In the genomic region with DNA sequence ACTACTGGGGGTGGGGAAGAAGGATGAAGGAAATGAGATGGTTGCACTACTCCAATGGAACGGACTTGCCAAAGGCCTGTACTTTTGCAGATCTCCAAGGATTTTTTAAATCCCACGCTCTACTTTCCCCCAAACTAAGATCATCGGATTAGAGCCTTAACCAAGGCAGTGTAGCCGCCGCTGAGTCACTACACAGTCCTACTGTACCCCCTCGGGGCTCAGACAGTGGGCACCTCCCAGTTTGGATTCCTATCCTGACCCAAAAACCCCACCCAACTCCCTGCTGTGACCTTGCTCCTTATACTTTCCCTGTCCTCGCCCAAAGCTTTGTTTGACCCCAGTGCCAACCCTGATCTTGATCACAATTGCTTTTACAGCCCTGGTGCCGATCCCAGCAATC, we compare ENCODE assay signal across 17 cellular contexts. TPM values are rescaled to one million over a fixed set of nuclear protein-coding genes. Genes with fewer than 3 reads are reported as not detected.
A peak's percentile ranks its signal among the peaks of the same experiment; 100 is the strongest.
DNase-seq lines count a peak whose midpoint lies in the region; ATAC-seq, FAIRE-seq and TF ChIP-seq lines count a peak whose summit lies in the region.
"Had no signal": no experiment of that assay in that cellular context is flagged by ENCODE, and none has a peak within 500 bp of the region (broad histone marks: within the 10 kb centered on the region; RNA-seq: fewer than 3 reads in every experiment).

No MANE protein-coding gene starts in this region.

- H3K4me2 ChIP-seq in PC-9 (peak overlapping the region; percentile 39), astrocyte (ENCODE audit: low read length) (peak overlapping the region; percentile 34), GM23248 (ENCODE audit: unreplicated experiment) (no peak overlapping the region)

- H4K20me1 ChIP-seq in PC-9 (ENCODE audit: insufficient read depth) = no peaks in the 10 kb centered on the region
- H4K20me1 ChIP-seq in astrocyte (ENCODE audit: insufficient read depth, low read length) = no peaks in the 10 kb centered on the region
- H4K20me1 ChIP-seq in GM23248 (ENCODE audit: insufficient read depth) = no peaks in the 10 kb centered on the region

- H3F3A ChIP-seq in PC-9 (ENCODE audit: insufficient read depth, low read depth) (peaks cover 70% of the 10 kb centered on the region), GM23248 (ENCODE audit: insufficient read depth) (peaks cover 19% of the 10 kb centered on the region)

- H3K27ac Mint-ChIP-seq in astrocyte (ENCODE audit: unreplicated experiment) = peak overlapping the region; percentile 59
- H3K27ac Mint-ChIP-seq in neural crest cell (ENCODE audit: unreplicated experiment) = peak overlapping the region; percentile 57
- H3K27ac Mint-ChIP-seq: B cell; CD4-positive, alpha-beta T cell; H9 had no signal

- H3K9me3 ChIP-seq in PC-9 (ENCODE audit: insufficient read depth, low read depth) (no peaks in the 10 kb centered on the region), astrocyte (ENCODE audit: insufficient read depth, low read depth, low read length) (no peaks in the 10 kb centered on the region), GM23248 (ENCODE audit: low read depth) (no peaks in the 10 kb centered on the region)

- H3K9me2 ChIP-seq in PC-9 (ENCODE audit: insufficient read depth) = no peaks in the 10 kb centered on the region
- H3K9me2 ChIP-seq in GM23248 (ENCODE audit: insufficient read depth) = no peaks in the 10 kb centered on the region

- no peak overlapping the region for H3K4me3 Mint-ChIP-seq in astrocyte (ENCODE audit: unreplicated experiment)
- H3K4me3 Mint-ChIP-seq in neural crest cell = no peak overlapping the region
- H3K4me3 Mint-ChIP-seq: B cell; CD4-positive, alpha-beta T cell; H9 had no signal

- DNase-seq in EL (peak; percentile 68), PC-9 (peak; percentile 76), astrocyte (ENCODE audit: low read depth) (no peak), neural crest cell (ENCODE audit: low read depth, low spot score) (no peak), GM23248 (no peak), NCI-H1048 (lab: John Stamatoyannopoulos, UW) (no peak)
- DNase-seq: CD4-positive, alpha-beta T cell; DMS79 treated with DMSO at 0.1 percent for 48 hours; H9; NCI-H1092 treated with DMSO at 0.1 percent for 48 hours; NCI-H187; NCI-H2171; NCI-H446 treated with DMSO at 0.1 percent for 48 hours; NCI-H82 had no signal

- in situ Hi-C loops in GM23248 (cut with MboI) = loop anchor here (25.0 kb wide), 1 partner anchor 194 kb away; no protein-coding TSS in a partner anchor

- WGBS in GM23248 (ENCODE audit: low coverage in 1 of 2, low lambda C conversion rate in 2 of 2, missing lambda C conversion rate in 2 of 2), 2 experiments = 76 to 87% methylated on average over 7 to 8 of the region's 8 CpGs

- peak overlapping the region; percentile 97 for H3K27ac ChIP-seq in PC-9
- no peak overlapping the region for H3K27ac ChIP-seq in astrocyte (ENCODE audit: low read depth, low read length)
- no peak overlapping the region for H3K27ac ChIP-seq in GM23248

- H3K79me2 ChIP-seq in PC-9 (ENCODE audit: low read depth) = no peaks in the 10 kb centered on the region
- H3K79me2 ChIP-seq in astrocyte (ENCODE audit: insufficient read depth, low read length) = no peaks in the 10 kb centered on the region
- H3K79me2 ChIP-seq in GM23248 (ENCODE audit: insufficient read depth) = no peaks in the 10 kb centered on the region

- no peak for FAIRE-seq in astrocyte (lab: Jason Lieb, UNC)

- H3K27me3 ChIP-seq in PC-9 (ENCODE audit: insufficient read depth, low read depth) = no peaks in the 10 kb centered on the region
- H3K27me3 ChIP-seq in astrocyte (ENCODE audit: insufficient read depth, low read length) = peaks cover 2% of the 10 kb centered on the region
- no peaks in the 10 kb centered on the region for H3K27me3 ChIP-seq in GM23248 (replicated peaks; ENCODE audit: insufficient read depth)

- H3K9me3 Mint-ChIP-seq in astrocyte (ENCODE audit: unreplicated experiment) (peaks cover 1% of the 10 kb centered on the region), neural crest cell (no peaks in the 10 kb centered on the region)
- H3K9me3 Mint-ChIP-seq: CD4-positive, alpha-beta T cell had no signal

- H2AFZ ChIP-seq in PC-9 = no peak overlapping the region
- H2AFZ ChIP-seq in astrocyte (ENCODE audit: low read depth, low read length) = no peak overlapping the region
- no peak overlapping the region for H2AFZ ChIP-seq in GM23248

- BruUV-seq in PC-9 (replicated peaks; lab: Mats Ljungman, UMichigan) = no TSS peak

- no peak overlapping the region for H3K9ac ChIP-seq in astrocyte (ENCODE audit: low read length)
- no peak overlapping the region for H3K9ac ChIP-seq in GM23248

- H3K36me3 ChIP-seq in PC-9 (ENCODE audit: low read depth) = no peaks in the 10 kb centered on the region
- H3K36me3 ChIP-seq in astrocyte (ENCODE audit: insufficient read depth, low read length) = no peaks in the 10 kb centered on the region
- no peaks in the 10 kb centered on the region for H3K36me3 ChIP-seq in GM23248 (ENCODE audit: low read depth)

- H3K4me1 ChIP-seq in PC-9 (replicated peaks; ENCODE audit: insufficient read depth) = peaks cover 100% of the 10 kb centered on the region
- peaks cover 37% of the 10 kb centered on the region for H3K4me1 ChIP-seq in astrocyte (ENCODE audit: insufficient read depth, low read length)
- peaks cover 49% of the 10 kb centered on the region for H3K4me1 ChIP-seq in GM23248 (ENCODE audit: insufficient read depth)

- intact Hi-C loops in PC-9 (cut with micrococcal nuclease; ENCODE audit: unreplicated experiment) = no loop called here

- H3K4me3 ChIP-seq in PC-9 (no peak overlapping the region), astrocyte (ENCODE audit: insufficient read depth, low read depth, low read length) (no peak overlapping the region), GM23248 (no peak overlapping the region)

- peaks cover 3% of the 10 kb centered on the region for H3K36me3 Mint-ChIP-seq in astrocyte (ENCODE audit: low read depth, unreplicated experiment)
- no peaks in the 10 kb centered on the region for H3K36me3 Mint-ChIP-seq in neural crest cell (ENCODE audit: low read depth)

- H3K27me3 Mint-ChIP-seq in astrocyte (ENCODE audit: low read depth, unreplicated experiment) (no peaks in the 10 kb centered on the region), neural crest cell (ENCODE audit: low read depth) (no peaks in the 10 kb centered on the region)
- H3K27me3 Mint-ChIP-seq: B cell; CD4-positive, alpha-beta T cell had no signal

- ATAC-seq in GM19452 (IDR thresholded peaks at IDR 0.05; ENCODE audit: unreplicated experiment) = no peak
- ATAC-seq in GM21367 (IDR thresholded peaks at IDR 0.05; ENCODE audit: unreplicated experiment) = no peak

- POLR2A ChIA-PET in PC-9 (lab: Charles Lee; ENCODE audit: unreplicated experiment) = interaction anchor here (0.6 to 0.7 kb wide), 2 partner anchors 13 to 115 kb away, joined by 3 to 5 read pairs; no protein-coding TSS in a partner anchor

- H3K4me1 Mint-ChIP-seq in astrocyte (ENCODE audit: low read depth, unreplicated experiment) = peaks cover 34% of the 10 kb centered on the region
- H3K4me1 Mint-ChIP-seq in neural crest cell = peaks cover 22% of the 10 kb centered on the region

- no peak for TF ChIP-seq CTCF in PC-9 (conservative IDR thresholded peaks at IDR 0.05)
- TF ChIP-seq CTCF in astrocyte (IDR thresholded peaks at IDR 0.05; ENCODE audit: insufficient read depth, low read depth, low read length) = no peak
- no peak for TF ChIP-seq CTCF in neural crest cell (conservative IDR thresholded peaks at IDR 0.05)

- CTCF ChIA-PET in PC-9 (lab: Charles Lee) = interaction anchor here (1.2 to 1.5 kb wide), 2 partner anchors 9 to 14 kb away, joined by 3 to 4 read pairs; no protein-coding TSS in a partner anchor

RNA-seq across cellular contexts. Expression of a gene that starts 17.5 kb away (rescaled TPM):
- 90.3 and 94.9 TPM in 2 replicates for total RNA-seq in PC-9 (2021)
- 81.2 and 90.2 TPM in 2 replicates for total RNA-seq in astrocyte
- 3.5 and 4.2 TPM in 2 replicates for total RNA-seq in neural crest cell
- 13.3 and 13.8 TPM in 2 replicates for total RNA-seq in GM23248 (2014; rRNA removed; shearing (Covaris generic))
- polyA plus RNA-seq in GM23248 (2016; fragmentation: Nextera tagmentation; extraction: Ambion mirVana) = 26.0 and 26.1 TPM in 2 replicates
- total RNA-seq: B cell; CD4-positive, alpha-beta T cell had no signal

RNA-seq across cellular contexts. Expression of a gene that starts 19.0 kb away (rescaled TPM):
- total RNA-seq in PC-9 (2021) (125 and 147 TPM in 2 replicates), astrocyte (16.6 and 19.8 TPM in 2 replicates), neural crest cell (25.5 and 25.7 TPM in 2 replicates)
- total RNA-seq in GM23248 (2014; rRNA removed; shearing (Covaris generic)) = 25.7 and 29.1 TPM in 2 replicates
- 24.3 and 28.2 TPM in 2 replicates for polyA plus RNA-seq in GM23248 (2016; fragmentation: Nextera tagmentation; extraction: Ambion mirVana)

Comparison
In these comparisons a context has a peak if more than half of its experiments do, and no peak if none do; other contexts are left out.
1. DNase-seq: peak in EL (single experiment) and PC-9 (2 of 2); none in astrocyte (single experiment), neural crest cell (single experiment), GM23248 (single experiment) and NCI-H1048 (single experiment).